In the genomic region with DNA sequence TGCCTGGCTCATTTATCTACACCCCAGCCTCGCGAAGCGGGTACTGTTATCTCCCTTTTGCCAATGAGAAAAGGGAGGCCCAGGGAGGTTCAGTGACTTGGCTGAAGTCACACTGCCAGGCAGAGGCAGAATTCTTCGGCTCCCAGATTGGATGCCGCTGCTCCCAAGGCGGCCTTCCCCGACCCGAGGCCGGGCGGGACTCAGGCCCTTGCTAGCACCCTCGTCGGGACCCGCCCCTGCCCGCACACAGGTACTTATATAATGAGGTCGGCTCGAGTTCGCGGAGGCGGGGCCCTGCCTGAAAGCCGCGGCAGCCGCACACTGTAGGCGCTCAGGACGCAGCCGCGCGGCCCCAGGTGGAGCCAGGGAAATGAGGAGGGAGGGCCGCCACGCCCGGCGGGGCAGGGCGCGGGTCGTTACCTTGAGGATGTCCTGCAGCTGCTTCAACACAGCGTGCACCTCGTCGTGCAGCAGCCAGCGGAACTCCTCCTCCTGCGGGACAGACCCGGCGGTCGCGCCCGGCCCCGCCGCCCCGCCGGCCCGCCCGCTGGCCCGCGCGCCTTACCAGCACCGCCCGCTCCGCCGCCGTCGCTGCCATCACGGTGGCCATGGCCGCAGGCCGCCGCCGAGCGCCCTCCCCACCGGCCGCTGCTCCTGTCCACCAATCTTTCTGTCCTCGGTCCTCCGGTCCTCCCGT, we compare ENCODE assay signal across 1 cellular context.
A peak's percentile ranks its signal among the peaks of the same experiment; 100 is the strongest.
TF ChIP-seq lines count a peak whose summit lies in the region.

A gene with protein sequence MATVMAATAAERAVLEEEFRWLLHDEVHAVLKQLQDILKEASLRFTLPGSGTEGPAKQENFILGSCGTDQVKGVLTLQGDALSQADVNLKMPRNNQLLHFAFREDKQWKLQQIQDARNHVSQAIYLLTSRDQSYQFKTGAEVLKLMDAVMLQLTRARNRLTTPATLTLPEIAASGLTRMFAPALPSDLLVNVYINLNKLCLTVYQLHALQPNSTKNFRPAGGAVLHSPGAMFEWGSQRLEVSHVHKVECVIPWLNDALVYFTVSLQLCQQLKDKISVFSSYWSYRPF (minus strand): TSS at position 672 of the 697 bp plus-strand sequence. CDS start 62 bp downstream, at position 610.

TF ChIP-seq in HepG2, 621 proteins besides CTCF, POLR2A, EP300 and RAD21 (continued from another document and continues in another):
- TF ChIP-seq, protein P1, sequence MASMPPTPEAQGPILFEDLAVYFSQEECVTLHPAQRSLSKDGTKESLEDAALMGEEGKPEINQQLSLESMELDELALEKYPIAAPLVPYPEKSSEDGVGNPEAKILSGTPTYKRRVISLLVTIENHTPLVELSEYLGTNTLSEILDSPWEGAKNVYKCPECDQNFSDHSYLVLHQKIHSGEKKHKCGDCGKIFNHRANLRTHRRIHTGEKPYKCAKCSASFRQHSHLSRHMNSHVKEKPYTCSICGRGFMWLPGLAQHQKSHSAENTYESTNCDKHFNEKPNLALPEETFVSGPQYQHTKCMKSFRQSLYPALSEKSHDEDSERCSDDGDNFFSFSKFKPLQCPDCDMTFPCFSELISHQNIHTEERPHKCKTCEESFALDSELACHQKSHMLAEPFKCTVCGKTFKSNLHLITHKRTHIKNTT (CRISPR knock-in tag; IDR thresholded peaks at IDR 0.05), result no peak
- TF ChIP-seq ZNF343 (CRISPR knock-in tag; IDR thresholded peaks at IDR 0.05), result no peak
- TF ChIP-seq HNF4G (IDR thresholded peaks at IDR 0.05; ENCODE audit: borderline replicate concordance, low read depth, low read length), result no peak
- no peak for TF ChIP-seq HNF4G (CRISPR knock-in tag; IDR thresholded peaks at IDR 0.05; ENCODE audit: borderline replicate concordance, low read depth)
- peak; percentile 10; the same call in 1 of the 2 replicates for TF ChIP-seq ZNF792 (CRISPR knock-in tag; IDR thresholded peaks at IDR 0.05)
- TF ChIP-seq ZNF768 (CRISPR knock-in tag; IDR thresholded peaks at IDR 0.05), result peak; percentile 69; the same call in 1 of the 2 replicates
- TF ChIP-seq ZNF781 (CRISPR knock-in tag; IDR thresholded peaks at IDR 0.05; ENCODE audit: borderline replicate concordance, not compliant biosample characterization), result no peak
- TF ChIP-seq, protein P2, sequence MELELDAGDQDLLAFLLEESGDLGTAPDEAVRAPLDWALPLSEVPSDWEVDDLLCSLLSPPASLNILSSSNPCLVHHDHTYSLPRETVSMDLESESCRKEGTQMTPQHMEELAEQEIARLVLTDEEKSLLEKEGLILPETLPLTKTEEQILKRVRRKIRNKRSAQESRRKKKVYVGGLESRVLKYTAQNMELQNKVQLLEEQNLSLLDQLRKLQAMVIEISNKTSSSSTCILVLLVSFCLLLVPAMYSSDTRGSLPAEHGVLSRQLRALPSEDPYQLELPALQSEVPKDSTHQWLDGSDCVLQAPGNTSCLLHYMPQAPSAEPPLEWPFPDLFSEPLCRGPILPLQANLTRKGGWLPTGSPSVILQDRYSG (CRISPR knock-in tag; IDR thresholded peaks at IDR 0.05), result no peak
- TF ChIP-seq, protein P3, sequence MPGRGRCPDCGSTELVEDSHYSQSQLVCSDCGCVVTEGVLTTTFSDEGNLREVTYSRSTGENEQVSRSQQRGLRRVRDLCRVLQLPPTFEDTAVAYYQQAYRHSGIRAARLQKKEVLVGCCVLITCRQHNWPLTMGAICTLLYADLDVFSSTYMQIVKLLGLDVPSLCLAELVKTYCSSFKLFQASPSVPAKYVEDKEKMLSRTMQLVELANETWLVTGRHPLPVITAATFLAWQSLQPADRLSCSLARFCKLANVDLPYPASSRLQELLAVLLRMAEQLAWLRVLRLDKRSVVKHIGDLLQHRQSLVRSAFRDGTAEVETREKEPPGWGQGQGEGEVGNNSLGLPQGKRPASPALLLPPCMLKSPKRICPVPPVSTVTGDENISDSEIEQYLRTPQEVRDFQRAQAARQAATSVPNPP (CRISPR knock-in tag; IDR thresholded peaks at IDR 0.05), result no peak
- no peak for TF ChIP-seq GTF2F1 (IDR thresholded peaks at IDR 0.05; ENCODE audit: low read length)
- TF ChIP-seq SIX4 (CRISPR knock-in tag; IDR thresholded peaks at IDR 0.05), result 0 out of 2 replicates have a peak, but pooled peaks have one; percentile 39
- TF ChIP-seq MED13 (CRISPR knock-in tag; IDR thresholded peaks at IDR 0.05), result no peak
- TF ChIP-seq CBX5 (CRISPR knock-in tag; IDR thresholded peaks at IDR 0.05; ENCODE audit: borderline replicate concordance), result peak; percentile 26; the same call in 1 of the 2 replicates
- no peak for TF ChIP-seq ZFP36L1 (CRISPR knock-in tag; IDR thresholded peaks at IDR 0.05)
- TF ChIP-seq ZFP90 (CRISPR knock-in tag; IDR thresholded peaks at IDR 0.05; ENCODE audit: borderline replicate concordance), result no peak
- TF ChIP-seq IRF1 (CRISPR knock-in tag; IDR thresholded peaks at IDR 0.05; ENCODE audit: low read depth), result no peak
- no peak for TF ChIP-seq ZKSCAN5 (CRISPR knock-in tag; IDR thresholded peaks at IDR 0.05)
- TF ChIP-seq ZNF10 (CRISPR knock-in tag; IDR thresholded peaks at IDR 0.05; ENCODE audit: borderline replicate concordance, low read depth), result no peak
- TF ChIP-seq ZNF3 (CRISPR knock-in tag; IDR thresholded peaks at IDR 0.05), result no peak
- TF ChIP-seq EHMT2 (IDR thresholded peaks at IDR 0.05; ENCODE audit: borderline replicate concordance, low read depth, low read length), result no peak
- no peak for TF ChIP-seq HIVEP1 (CRISPR knock-in tag; IDR thresholded peaks at IDR 0.05)
- 0 out of 2 replicates have a peak, but pooled peaks have one; percentile 34 for TF ChIP-seq ZNF670 (CRISPR knock-in tag; IDR thresholded peaks at IDR 0.05; ENCODE audit: borderline replicate concordance)
- TF ChIP-seq ZBTB38 (CRISPR knock-in tag; IDR thresholded peaks at IDR 0.05), result no peak
- peak; percentile 18; the same call in 1 of the 2 replicates for TF ChIP-seq STAG1 (CRISPR knock-in tag; IDR thresholded peaks at IDR 0.05)
- TF ChIP-seq ZNF512B (CRISPR knock-in tag; IDR thresholded peaks at IDR 0.05; ENCODE audit: borderline replicate concordance), result no peak
- TF ChIP-seq, protein P4, sequence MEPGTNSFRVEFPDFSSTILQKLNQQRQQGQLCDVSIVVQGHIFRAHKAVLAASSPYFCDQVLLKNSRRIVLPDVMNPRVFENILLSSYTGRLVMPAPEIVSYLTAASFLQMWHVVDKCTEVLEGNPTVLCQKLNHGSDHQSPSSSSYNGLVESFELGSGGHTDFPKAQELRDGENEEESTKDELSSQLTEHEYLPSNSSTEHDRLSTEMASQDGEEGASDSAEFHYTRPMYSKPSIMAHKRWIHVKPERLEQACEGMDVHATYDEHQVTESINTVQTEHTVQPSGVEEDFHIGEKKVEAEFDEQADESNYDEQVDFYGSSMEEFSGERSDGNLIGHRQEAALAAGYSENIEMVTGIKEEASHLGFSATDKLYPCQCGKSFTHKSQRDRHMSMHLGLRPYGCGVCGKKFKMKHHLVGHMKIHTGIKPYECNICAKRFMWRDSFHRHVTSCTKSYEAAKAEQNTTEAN (CRISPR knock-in tag; conservative IDR thresholded peaks at IDR 0.05), result 0 out of 2 replicates have a peak, but pooled peaks have one; percentile 35
- TF ChIP-seq ZFP1 (CRISPR knock-in tag; IDR thresholded peaks at IDR 0.05), result no peak
- TF ChIP-seq, protein P5, sequence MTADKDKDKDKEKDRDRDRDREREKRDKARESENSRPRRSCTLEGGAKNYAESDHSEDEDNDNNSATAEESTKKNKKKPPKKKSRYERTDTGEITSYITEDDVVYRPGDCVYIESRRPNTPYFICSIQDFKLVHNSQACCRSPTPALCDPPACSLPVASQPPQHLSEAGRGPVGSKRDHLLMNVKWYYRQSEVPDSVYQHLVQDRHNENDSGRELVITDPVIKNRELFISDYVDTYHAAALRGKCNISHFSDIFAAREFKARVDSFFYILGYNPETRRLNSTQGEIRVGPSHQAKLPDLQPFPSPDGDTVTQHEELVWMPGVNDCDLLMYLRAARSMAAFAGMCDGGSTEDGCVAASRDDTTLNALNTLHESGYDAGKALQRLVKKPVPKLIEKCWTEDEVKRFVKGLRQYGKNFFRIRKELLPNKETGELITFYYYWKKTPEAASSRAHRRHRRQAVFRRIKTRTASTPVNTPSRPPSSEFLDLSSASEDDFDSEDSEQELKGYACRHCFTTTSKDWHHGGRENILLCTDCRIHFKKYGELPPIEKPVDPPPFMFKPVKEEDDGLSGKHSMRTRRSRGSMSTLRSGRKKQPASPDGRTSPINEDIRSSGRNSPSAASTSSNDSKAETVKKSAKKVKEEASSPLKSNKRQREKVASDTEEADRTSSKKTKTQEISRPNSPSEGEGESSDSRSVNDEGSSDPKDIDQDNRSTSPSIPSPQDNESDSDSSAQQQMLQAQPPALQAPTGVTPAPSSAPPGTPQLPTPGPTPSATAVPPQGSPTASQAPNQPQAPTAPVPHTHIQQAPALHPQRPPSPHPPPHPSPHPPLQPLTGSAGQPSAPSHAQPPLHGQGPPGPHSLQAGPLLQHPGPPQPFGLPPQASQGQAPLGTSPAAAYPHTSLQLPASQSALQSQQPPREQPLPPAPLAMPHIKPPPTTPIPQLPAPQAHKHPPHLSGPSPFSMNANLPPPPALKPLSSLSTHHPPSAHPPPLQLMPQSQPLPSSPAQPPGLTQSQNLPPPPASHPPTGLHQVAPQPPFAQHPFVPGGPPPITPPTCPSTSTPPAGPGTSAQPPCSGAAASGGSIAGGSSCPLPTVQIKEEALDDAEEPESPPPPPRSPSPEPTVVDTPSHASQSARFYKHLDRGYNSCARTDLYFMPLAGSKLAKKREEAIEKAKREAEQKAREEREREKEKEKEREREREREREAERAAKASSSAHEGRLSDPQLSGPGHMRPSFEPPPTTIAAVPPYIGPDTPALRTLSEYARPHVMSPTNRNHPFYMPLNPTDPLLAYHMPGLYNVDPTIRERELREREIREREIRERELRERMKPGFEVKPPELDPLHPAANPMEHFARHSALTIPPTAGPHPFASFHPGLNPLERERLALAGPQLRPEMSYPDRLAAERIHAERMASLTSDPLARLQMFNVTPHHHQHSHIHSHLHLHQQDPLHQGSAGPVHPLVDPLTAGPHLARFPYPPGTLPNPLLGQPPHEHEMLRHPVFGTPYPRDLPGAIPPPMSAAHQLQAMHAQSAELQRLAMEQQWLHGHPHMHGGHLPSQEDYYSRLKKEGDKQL (CRISPR knock-in tag; IDR thresholded peaks at IDR 0.05; ENCODE audit: low read depth), result no peak
- TF ChIP-seq, protein P6, sequence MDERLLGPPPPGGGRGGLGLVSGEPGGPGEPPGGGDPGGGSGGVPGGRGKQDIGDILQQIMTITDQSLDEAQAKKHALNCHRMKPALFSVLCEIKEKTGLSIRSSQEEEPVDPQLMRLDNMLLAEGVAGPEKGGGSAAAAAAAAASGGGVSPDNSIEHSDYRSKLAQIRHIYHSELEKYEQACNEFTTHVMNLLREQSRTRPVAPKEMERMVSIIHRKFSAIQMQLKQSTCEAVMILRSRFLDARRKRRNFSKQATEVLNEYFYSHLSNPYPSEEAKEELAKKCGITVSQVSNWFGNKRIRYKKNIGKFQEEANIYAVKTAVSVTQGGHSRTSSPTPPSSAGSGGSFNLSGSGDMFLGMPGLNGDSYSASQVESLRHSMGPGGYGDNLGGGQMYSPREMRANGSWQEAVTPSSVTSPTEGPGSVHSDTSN (CRISPR knock-in tag; IDR thresholded peaks at IDR 0.05), result no peak
- TF ChIP-seq ZNF431 (CRISPR knock-in tag; IDR thresholded peaks at IDR 0.05; ENCODE audit: borderline replicate concordance, low read depth), result no peak
- TF ChIP-seq MYNN (CRISPR knock-in tag; IDR thresholded peaks at IDR 0.05; ENCODE audit: low read depth), result no peak
- no peak for TF ChIP-seq ZBTB39 (CRISPR knock-in tag; IDR thresholded peaks at IDR 0.05)
- no peak; the same call in 1 of the 2 replicates for TF ChIP-seq FOXA3 (CRISPR knock-in tag; IDR thresholded peaks at IDR 0.05)
- TF ChIP-seq HNRNPH1 (optimal IDR thresholded peaks at IDR 0.05; ENCODE audit: low read depth, low read length), result no peak
- TF ChIP-seq PPARG (CRISPR knock-in tag; conservative IDR thresholded peaks at IDR 0.05), result 0 out of 2 replicates have a peak, but pooled peaks have one; percentile 22
- TF ChIP-seq KDM3A (CRISPR knock-in tag; IDR thresholded peaks at IDR 0.05; ENCODE audit: low read depth), result 0 out of 2 replicates have a peak, but pooled peaks have one; percentile 52
- 0 out of 2 replicates have a peak, but pooled peaks have one; percentile 30 for TF ChIP-seq EEA1 (CRISPR knock-in tag; IDR thresholded peaks at IDR 0.05; ENCODE audit: borderline replicate concordance)
- TF ChIP-seq SAFB2 (CRISPR knock-in tag; IDR thresholded peaks at IDR 0.05; ENCODE audit: borderline replicate concordance, low read depth), result no peak
- peak; percentile 98 for TF ChIP-seq RXRA (CRISPR knock-in tag; IDR thresholded peaks at IDR 0.05)
- TF ChIP-seq BHLHE40 (IDR thresholded peaks at IDR 0.05; ENCODE audit: low read length), result no peak
- TF ChIP-seq NKX3-1 (CRISPR knock-in tag; IDR thresholded peaks at IDR 0.05), result no peak
